In the genomic region with DNA sequence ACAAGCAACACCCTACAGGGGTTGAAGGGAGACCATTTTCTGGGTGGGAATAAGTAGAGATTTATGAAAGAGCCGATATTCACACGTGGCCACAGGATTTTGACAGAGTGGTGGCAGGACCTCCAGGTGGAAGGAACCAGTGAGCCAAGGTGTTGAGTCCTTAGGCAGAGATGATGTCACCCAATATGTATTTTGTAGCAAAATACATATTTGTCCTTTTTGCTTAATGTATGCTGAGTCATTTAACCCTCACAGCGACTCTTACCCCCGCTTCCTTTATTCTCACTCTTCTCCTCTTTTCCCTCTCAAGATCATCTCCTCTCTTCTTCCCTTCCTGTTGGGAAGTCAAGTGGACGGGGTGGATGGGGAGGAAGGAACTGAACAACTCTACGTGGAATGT, we compare ENCODE assay signal across 2 cellular contexts.
A peak's percentile ranks its signal among the peaks of the same experiment; 100 is the strongest.
TF ChIP-seq lines count a peak whose summit lies in the region.

No MANE protein-coding gene starts in this region.

TF ChIP-seq in A549, 52 proteins besides CTCF, POLR2A, EP300 and RAD21 (continued from another document and continues in another):
- TF ChIP-seq FOSL2 (IDR thresholded peaks at IDR 0.05) (peak; percentile 95), FOSL2 (CRISPR knock-in tag; IDR thresholded peaks at IDR 0.05) (peak; percentile 92), HOXB5 (CRISPR knock-in tag; IDR thresholded peaks at IDR 0.05) (no peak; the same call in 1 of the 2 replicates), RARB (CRISPR knock-in tag; IDR thresholded peaks at IDR 0.05) (no peak), ZC3H11A (IDR thresholded peaks at IDR 0.05) (no peak), MAZ (IDR thresholded peaks at IDR 0.05; ENCODE audit: borderline replicate concordance, low read depth, low read length) (no peak), PHF8 (IDR thresholded peaks at IDR 0.05; ENCODE audit: borderline replicate concordance, low read depth) (no peak), NFE2L2 (conservative IDR thresholded peaks at IDR 0.05; ENCODE audit: low read length) (peak; percentile 75), POLR2AphosphoS2 (conservative IDR thresholded peaks at IDR 0.05; ENCODE audit: low read length) (no peak), GATA3 (IDR thresholded peaks at IDR 0.05; ENCODE audit: borderline replicate concordance) (peak; percentile 86), EHMT2 (IDR thresholded peaks at IDR 0.05; ENCODE audit: low read depth) (no peak), SREBF2 (IDR thresholded peaks at IDR 0.05) (no peak), CHD4 (IDR thresholded peaks at IDR 0.05; ENCODE audit: borderline replicate concordance) (no peak), REST (IDR thresholded peaks at IDR 0.05) (no peak), KDM5A (IDR thresholded peaks at IDR 0.05) (no peak), HOXA7 (CRISPR knock-in tag; IDR thresholded peaks at IDR 0.05) (no peak), ATOH8 (CRISPR knock-in tag; IDR thresholded peaks at IDR 0.05; ENCODE audit: low read depth) (0 out of 2 replicates have a peak, but pooled peaks have one; percentile 3), KDM1A (IDR thresholded peaks at IDR 0.05; ENCODE audit: low read depth) (no peak), TP53 (CRISPR knock-in tag; IDR thresholded peaks at IDR 0.05) (no peak), CBX8 (IDR thresholded peaks at IDR 0.05) (no peak), HEYL (CRISPR knock-in tag; IDR thresholded peaks at IDR 0.05) (peak; percentile 10; the same call in 1 of the 2 replicates), NPAS2 (CRISPR knock-in tag; IDR thresholded peaks at IDR 0.05; ENCODE audit: borderline replicate concordance) (no peak), HMGXB4 (CRISPR knock-in tag; IDR thresholded peaks at IDR 0.05; ENCODE audit: borderline replicate concordance) (no peak), JUN (IDR thresholded peaks at IDR 0.05) (peak; percentile 20 to 74; a peak in 2 of 5 replicates), RNF2 (IDR thresholded peaks at IDR 0.05; ENCODE audit: borderline replicate concordance, low read depth) (no peak), TFCP2L1 (CRISPR knock-in tag; IDR thresholded peaks at IDR 0.05) (no peak)
- TF ChIP-seq, protein P1, sequence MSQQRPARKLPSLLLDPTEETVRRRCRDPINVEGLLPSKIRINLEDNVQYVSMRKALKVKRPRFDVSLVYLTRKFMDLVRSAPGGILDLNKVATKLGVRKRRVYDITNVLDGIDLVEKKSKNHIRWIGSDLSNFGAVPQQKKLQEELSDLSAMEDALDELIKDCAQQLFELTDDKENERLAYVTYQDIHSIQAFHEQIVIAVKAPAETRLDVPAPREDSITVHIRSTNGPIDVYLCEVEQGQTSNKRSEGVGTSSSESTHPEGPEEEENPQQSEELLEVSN (IDR thresholded peaks at IDR 0.05; ENCODE audit: borderline replicate concordance, low read depth) = peak; percentile 45; the same call in 1 of the 2 replicates
- TF ChIP-seq, protein P2, sequence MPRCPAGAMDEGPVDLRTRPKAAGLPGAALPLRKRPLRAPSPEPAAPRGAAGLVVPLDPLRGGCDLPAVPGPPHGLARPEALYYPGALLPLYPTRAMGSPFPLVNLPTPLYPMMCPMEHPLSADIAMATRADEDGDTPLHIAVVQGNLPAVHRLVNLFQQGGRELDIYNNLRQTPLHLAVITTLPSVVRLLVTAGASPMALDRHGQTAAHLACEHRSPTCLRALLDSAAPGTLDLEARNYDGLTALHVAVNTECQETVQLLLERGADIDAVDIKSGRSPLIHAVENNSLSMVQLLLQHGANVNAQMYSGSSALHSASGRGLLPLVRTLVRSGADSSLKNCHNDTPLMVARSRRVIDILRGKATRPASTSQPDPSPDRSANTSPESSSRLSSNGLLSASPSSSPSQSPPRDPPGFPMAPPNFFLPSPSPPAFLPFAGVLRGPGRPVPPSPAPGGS (IDR thresholded peaks at IDR 0.05) = peak; percentile 62; the same call in 2 of the 3 replicates

TF ChIP-seq in WTC11, 78 proteins besides CTCF, POLR2A, EP300 and RAD21 (continued from another document):
- TF ChIP-seq ZNF532 (CRISPR knock-in tag; IDR thresholded peaks at IDR 0.05; ENCODE audit: borderline replicate concordance) (no peak), EMX1 (CRISPR knock-in tag; IDR thresholded peaks at IDR 0.05) (no peak), SP1 (CRISPR knock-in tag; conservative IDR thresholded peaks at IDR 0.05) (no peak), SMAD4 (CRISPR knock-in tag; IDR thresholded peaks at IDR 0.05) (no peak), SOX15 (CRISPR knock-in tag; IDR thresholded peaks at IDR 0.05) (no peak), ERG (CRISPR knock-in tag; IDR thresholded peaks at IDR 0.05) (no peak), RORB (CRISPR knock-in tag; IDR thresholded peaks at IDR 0.05) (no peak), TEAD4 (CRISPR knock-in tag; IDR thresholded peaks at IDR 0.05) (no peak), CREM (CRISPR knock-in tag; IDR thresholded peaks at IDR 0.05) (no peak)
- TF ChIP-seq, protein P3, sequence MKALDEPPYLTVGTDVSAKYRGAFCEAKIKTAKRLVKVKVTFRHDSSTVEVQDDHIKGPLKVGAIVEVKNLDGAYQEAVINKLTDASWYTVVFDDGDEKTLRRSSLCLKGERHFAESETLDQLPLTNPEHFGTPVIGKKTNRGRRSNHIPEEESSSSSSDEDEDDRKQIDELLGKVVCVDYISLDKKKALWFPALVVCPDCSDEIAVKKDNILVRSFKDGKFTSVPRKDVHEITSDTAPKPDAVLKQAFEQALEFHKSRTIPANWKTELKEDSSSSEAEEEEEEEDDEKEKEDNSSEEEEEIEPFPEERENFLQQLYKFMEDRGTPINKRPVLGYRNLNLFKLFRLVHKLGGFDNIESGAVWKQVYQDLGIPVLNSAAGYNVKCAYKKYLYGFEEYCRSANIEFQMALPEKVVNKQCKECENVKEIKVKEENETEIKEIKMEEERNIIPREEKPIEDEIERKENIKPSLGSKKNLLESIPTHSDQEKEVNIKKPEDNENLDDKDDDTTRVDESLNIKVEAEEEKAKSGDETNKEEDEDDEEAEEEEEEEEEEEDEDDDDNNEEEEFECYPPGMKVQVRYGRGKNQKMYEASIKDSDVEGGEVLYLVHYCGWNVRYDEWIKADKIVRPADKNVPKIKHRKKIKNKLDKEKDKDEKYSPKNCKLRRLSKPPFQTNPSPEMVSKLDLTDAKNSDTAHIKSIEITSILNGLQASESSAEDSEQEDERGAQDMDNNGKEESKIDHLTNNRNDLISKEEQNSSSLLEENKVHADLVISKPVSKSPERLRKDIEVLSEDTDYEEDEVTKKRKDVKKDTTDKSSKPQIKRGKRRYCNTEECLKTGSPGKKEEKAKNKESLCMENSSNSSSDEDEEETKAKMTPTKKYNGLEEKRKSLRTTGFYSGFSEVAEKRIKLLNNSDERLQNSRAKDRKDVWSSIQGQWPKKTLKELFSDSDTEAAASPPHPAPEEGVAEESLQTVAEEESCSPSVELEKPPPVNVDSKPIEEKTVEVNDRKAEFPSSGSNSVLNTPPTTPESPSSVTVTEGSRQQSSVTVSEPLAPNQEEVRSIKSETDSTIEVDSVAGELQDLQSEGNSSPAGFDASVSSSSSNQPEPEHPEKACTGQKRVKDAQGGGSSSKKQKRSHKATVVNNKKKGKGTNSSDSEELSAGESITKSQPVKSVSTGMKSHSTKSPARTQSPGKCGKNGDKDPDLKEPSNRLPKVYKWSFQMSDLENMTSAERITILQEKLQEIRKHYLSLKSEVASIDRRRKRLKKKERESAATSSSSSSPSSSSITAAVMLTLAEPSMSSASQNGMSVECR (CRISPR knock-in tag; IDR thresholded peaks at IDR 0.05; ENCODE audit: borderline replicate concordance) = no peak
- TF ChIP-seq, protein P4, sequence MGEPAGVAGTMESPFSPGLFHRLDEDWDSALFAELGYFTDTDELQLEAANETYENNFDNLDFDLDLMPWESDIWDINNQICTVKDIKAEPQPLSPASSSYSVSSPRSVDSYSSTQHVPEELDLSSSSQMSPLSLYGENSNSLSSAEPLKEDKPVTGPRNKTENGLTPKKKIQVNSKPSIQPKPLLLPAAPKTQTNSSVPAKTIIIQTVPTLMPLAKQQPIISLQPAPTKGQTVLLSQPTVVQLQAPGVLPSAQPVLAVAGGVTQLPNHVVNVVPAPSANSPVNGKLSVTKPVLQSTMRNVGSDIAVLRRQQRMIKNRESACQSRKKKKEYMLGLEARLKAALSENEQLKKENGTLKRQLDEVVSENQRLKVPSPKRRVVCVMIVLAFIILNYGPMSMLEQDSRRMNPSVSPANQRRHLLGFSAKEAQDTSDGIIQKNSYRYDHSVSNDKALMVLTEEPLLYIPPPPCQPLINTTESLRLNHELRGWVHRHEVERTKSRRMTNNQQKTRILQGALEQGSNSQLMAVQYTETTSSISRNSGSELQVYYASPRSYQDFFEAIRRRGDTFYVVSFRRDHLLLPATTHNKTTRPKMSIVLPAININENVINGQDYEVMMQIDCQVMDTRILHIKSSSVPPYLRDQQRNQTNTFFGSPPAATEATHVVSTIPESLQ (CRISPR knock-in tag; IDR thresholded peaks at IDR 0.05) = no peak
- TF ChIP-seq, protein P5, sequence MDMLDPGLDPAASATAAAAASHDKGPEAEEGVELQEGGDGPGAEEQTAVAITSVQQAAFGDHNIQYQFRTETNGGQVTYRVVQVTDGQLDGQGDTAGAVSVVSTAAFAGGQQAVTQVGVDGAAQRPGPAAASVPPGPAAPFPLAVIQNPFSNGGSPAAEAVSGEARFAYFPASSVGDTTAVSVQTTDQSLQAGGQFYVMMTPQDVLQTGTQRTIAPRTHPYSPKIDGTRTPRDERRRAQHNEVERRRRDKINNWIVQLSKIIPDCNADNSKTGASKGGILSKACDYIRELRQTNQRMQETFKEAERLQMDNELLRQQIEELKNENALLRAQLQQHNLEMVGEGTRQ (CRISPR knock-in tag; IDR thresholded peaks at IDR 0.05) = no peak
